8 cellular contexts compared by ENCODE assay signal in genomic region chr1:235954306-235955283, GRCh38.
DNase-seq lines count a peak whose midpoint lies in the region; ATAC-seq and TF ChIP-seq lines count a peak whose summit lies in the region.

No MANE protein-coding gene starts in this region.

- no peak overlapping the region for H3K56ac ChIP-seq in mesendoderm (ENCODE audit: low read length)

- H4K5ac ChIP-seq in mesendoderm (ENCODE audit: low read length): no peak overlapping the region

- H3K9me3 Mint-ChIP-seq in stimulated activated effector memory CD8-positive, alpha-beta T cell treated with anti-CD3 and anti-CD28 coated beads, Interleukin-12 subunit alpha, Interleukin-12 subunit beta, amount 100 ng/mL, for 72 hours: no peaks in the 10 kb centered on the region

- no peaks in the 10 kb centered on the region for H3K79me1 ChIP-seq in mesendoderm (ENCODE audit: low read length)

- H3K4ac ChIP-seq in mesendoderm (ENCODE audit: low read depth, low read length): no peak overlapping the region

- WGBS in mesendoderm (ENCODE audit: extremely low coverage, insufficient coverage, low lambda C conversion rate): no CpG with 5 or more reads among the region's 11 CpGs

- H2BK5ac ChIP-seq in mesendoderm (ENCODE audit: low read length): no peak overlapping the region

- H3K36me3 Mint-ChIP-seq in stimulated activated effector memory CD8-positive, alpha-beta T cell treated with anti-CD3 and anti-CD28 coated beads, Interleukin-12 subunit alpha, Interleukin-12 subunit beta, amount 100 ng/mL, for 72 hours: peaks cover 5% of the 10 kb centered on the region

- H3K4me1 ChIP-seq in DND-41 (ENCODE audit: insufficient read depth, low read length): no peaks in the 10 kb centered on the region
- no peaks in the 10 kb centered on the region for H3K4me1 ChIP-seq in mesendoderm (ENCODE audit: control insufficient read depth, low read depth, low read length)

- H2BK15ac ChIP-seq in mesendoderm (replicated peaks; ENCODE audit: low read depth): no peak overlapping the region

- no peak overlapping the region for H2BK120ac ChIP-seq in mesendoderm (ENCODE audit: low read depth, low read length)

- no peaks in the 10 kb centered on the region for H3K79me2 ChIP-seq in DND-41 (ENCODE audit: insufficient read depth, low read length)
- no peaks in the 10 kb centered on the region for H3K79me2 ChIP-seq in mesendoderm (ENCODE audit: control insufficient read depth, insufficient read depth, low read length)

- no peak overlapping the region for H3K23ac ChIP-seq in mesendoderm (ENCODE audit: low read length)

- H2AFZ ChIP-seq in DND-41 (ENCODE audit: low read depth, low read length): no peak overlapping the region

- H3K9me3 ChIP-seq in DND-41 (ENCODE audit: insufficient read depth, low read length, severe bottlenecking): no peaks in the 10 kb centered on the region

- no peaks in the 10 kb centered on the region for H3K36me3 ChIP-seq in DND-41 (ENCODE audit: insufficient read depth, low read length)
- no peaks in the 10 kb centered on the region for H3K36me3 ChIP-seq in mesendoderm (ENCODE audit: control insufficient read depth, insufficient read depth, low read length)

- H3K27me3 ChIP-seq in DND-41 (ENCODE audit: insufficient read depth, low read length, poor library complexity) (peaks cover 3% of the 10 kb centered on the region), mesendoderm (ENCODE audit: insufficient read depth, low read length, poor library complexity) (no peaks in the 10 kb centered on the region)

- H3K4me3 Mint-ChIP-seq in stimulated activated effector memory CD8-positive, alpha-beta T cell treated with anti-CD3 and anti-CD28 coated beads, Interleukin-12 subunit alpha, Interleukin-12 subunit beta, amount 100 ng/mL, for 72 hours: peak overlapping the region; percentile 4

- TF ChIP-seq CTCF in DND-41 (IDR thresholded peaks at IDR 0.05; ENCODE audit: borderline replicate concordance, extremely low read depth, low read length, poor library complexity, severe bottlenecking): no peak
- no peak for TF ChIP-seq CTCF in GM20000 (IDR thresholded peaks at IDR 0.05; ENCODE audit: extremely low read depth, missing control alignments)

- no peak overlapping the region for H3K9ac ChIP-seq in DND-41 (ENCODE audit: low read depth, low read length)
- no peak overlapping the region for H3K9ac ChIP-seq in mesendoderm (ENCODE audit: low read length)

- peak overlapping the region; percentile 51 for H3K27ac Mint-ChIP-seq in stimulated activated effector memory CD8-positive, alpha-beta T cell treated with anti-CD3 and anti-CD28 coated beads, Interleukin-12 subunit alpha, Interleukin-12 subunit beta, amount 100 ng/mL, for 72 hours

- ATAC-seq in DND-41 (ENCODE audit: insufficient read depth, low read depth): peak; percentile 33; the same call in 1 of the 3 replicates
- ATAC-seq in HG03520 (IDR thresholded peaks at IDR 0.05; ENCODE audit: unreplicated experiment): peak; percentile 96
- peak; percentile 22 to 44 for ATAC-seq in activated CD4-positive, CD25-positive, alpha-beta regulatory T cell treated with anti-CD3 and anti-CD28 coated beads, Interleukin-2, amount 50 U/mL, for 24 hours
- peak; percentile 68 for ATAC-seq in esophagus mucosa
- ATAC-seq in stimulated activated effector memory CD8-positive, alpha-beta T cell treated with anti-CD3 and anti-CD28 coated beads, Interleukin-12 subunit alpha, Interleukin-12 subunit beta, amount 100 ng/mL, for 72 hours: peak; percentile 75

- H3K4me1 Mint-ChIP-seq in stimulated activated effector memory CD8-positive, alpha-beta T cell treated with anti-CD3 and anti-CD28 coated beads, Interleukin-12 subunit alpha, Interleukin-12 subunit beta, amount 100 ng/mL, for 72 hours: peaks cover 35% of the 10 kb centered on the region

- no peak overlapping the region for H3K27ac ChIP-seq in DND-41 (ENCODE audit: low read length)
- H3K27ac ChIP-seq in mesendoderm (ENCODE audit: low read depth, low read length): no peak overlapping the region

- H3K4me2 ChIP-seq in DND-41 (ENCODE audit: insufficient read depth, low read length) (no peak overlapping the region), mesendoderm (ENCODE audit: low read length) (no peak overlapping the region)

- no peak for DNase-seq in DND-41
- peak; percentile 75 for DNase-seq in GM20000 (ENCODE audit: low spot score)
- peak in 1 of 2 donors; percentile 66 for DNase-seq in stimulated activated effector memory CD8-positive, alpha-beta T cell treated with anti-CD3 and anti-CD28 coated beads, Interleukin-12 subunit alpha, Interleukin-12 subunit beta, amount 100 ng/mL, for 72 hours (ENCODE audit: low spot score in 2 of 2)
- DNase-seq in HCEC 1CT: no peak
- no peak for DNase-seq in mesendoderm

- H2AK5ac ChIP-seq in mesendoderm (ENCODE audit: low read length): no peak overlapping the region

- no peak overlapping the region for H4K8ac ChIP-seq in mesendoderm (ENCODE audit: low read depth, low read length)

- no peak overlapping the region for H3K18ac ChIP-seq in mesendoderm (ENCODE audit: low read length)

- H3K4me3 ChIP-seq in DND-41 (ENCODE audit: low read depth in 1 of 2, low read length in 2 of 2): no peak overlapping the region
- no peak overlapping the region for H3K4me3 ChIP-seq in mesendoderm (ENCODE audit: low read length)

- no peaks in the 10 kb centered on the region for H4K20me1 ChIP-seq in DND-41 (ENCODE audit: insufficient read depth, low read length)

Comparison
In these comparisons a context has a peak if more than half of its experiments do, and no peak if none do; other contexts are left out.
1. ATAC-seq: peak in every context shown above with its lines; median percentile 96 in HG03520; 75 in stimulated activated effector memory CD8-positive, alpha-beta T cell treated with anti-CD3 and anti-CD28 coated beads, Interleukin-12 subunit alpha, Interleukin-12 subunit beta, amount 100 ng/mL, for 72 hours; 68 in esophagus mucosa; 33 in DND-41; 33 in activated CD4-positive, CD25-positive, alpha-beta regulatory T cell treated with anti-CD3 and anti-CD28 coated beads, Interleukin-2, amount 50 U/mL, for 24 hours.